In the genomic region with DNA sequence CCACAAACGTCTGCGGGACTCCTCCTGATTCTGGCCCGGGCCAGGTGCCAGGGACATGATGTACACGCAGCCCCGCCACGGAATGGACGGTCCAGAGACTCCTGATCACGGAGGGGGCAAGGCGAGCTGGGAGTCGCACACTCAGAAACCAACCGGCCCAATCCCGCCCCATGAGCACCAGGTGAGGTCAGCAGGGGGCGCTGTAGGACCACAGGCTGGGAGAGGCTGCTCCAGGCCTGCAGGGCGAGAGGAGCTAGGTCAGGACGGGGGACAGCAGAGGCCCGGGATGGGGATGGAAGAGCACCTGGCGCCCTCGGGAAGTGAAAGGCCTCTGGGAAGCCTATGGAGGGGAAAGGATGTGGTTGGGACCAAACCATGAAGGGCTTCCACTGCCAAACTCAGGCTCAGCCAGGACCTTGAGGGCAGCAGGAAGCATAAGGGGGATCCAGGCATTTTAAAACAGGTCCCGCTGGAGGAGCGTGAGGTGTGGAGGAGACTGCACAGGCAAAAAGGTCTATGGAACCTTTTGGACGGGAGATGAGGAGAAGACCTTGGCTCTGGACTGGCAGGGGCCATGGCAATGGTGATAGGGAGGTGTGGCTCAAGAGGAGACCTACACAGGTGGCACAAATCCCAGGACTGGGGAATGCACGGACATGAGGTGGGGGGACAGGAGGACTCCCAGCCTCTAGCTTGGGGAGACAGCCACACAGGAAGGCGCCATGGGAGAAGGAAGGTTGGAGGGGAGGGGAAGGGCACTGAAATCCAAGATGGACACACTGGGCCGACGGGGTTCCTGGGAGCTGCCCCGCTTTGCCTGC, we compare ENCODE assay signal across 8 cellular contexts.
DNase-seq lines count a peak whose midpoint lies in the region; ATAC-seq, FAIRE-seq and TF ChIP-seq lines count a peak whose summit lies in the region.

No MANE protein-coding gene starts in this region.

- H3K4me3 ChIP-seq in A549 (no peak overlapping the region), dorsolateral prefrontal cortex (no peak overlapping the region)

- peak; percentile 99 for FAIRE-seq in A549 (lab: Jason Lieb, UNC)

- H3K4me2 ChIP-seq in A549: no peak overlapping the region

- peak; percentile 74 to 78 for DNase-seq in A549 (ENCODE audit: low read depth in 1 of 2, low spot score in 1 of 2)
- DNase-seq in NCI-H510A (lab: John Stamatoyannopoulos, UW): peak; percentile 59
- peak; percentile 69 to 70 for DNase-seq in activated CD4-positive, alpha-beta T cell treated with anti-CD3 and anti-CD28 coated beads, Interleukin-2, amount 50 U/mL, for 24 hours (ENCODE audit: low read depth in 1 of 2, low spot score in 1 of 2)
- DNase-seq in dorsolateral prefrontal cortex: peak; percentile 70 to 86 (median 74)
- DNase-seq in medulla oblongata (ENCODE audit: extremely low spot score): peak; percentile 74
- DNase-seq in stimulated activated CD8-positive, alpha-beta memory T cell treated with anti-CD3 and anti-CD28 coated beads, Interleukin-15, amount 100 ng/mL, for 48 hours (ENCODE audit: low read depth in 2 of 2): peak; percentile 28 to 54

- peak; percentile 95 to 97 for TF ChIP-seq RAD21 in A549 (conservative IDR thresholded peaks at IDR 0.05 in 1 of 2, IDR thresholded peaks at IDR 0.05 in 1 of 2)

- H3K27me3 ChIP-seq in dorsolateral prefrontal cortex: peaks cover 0 to 70% (median 7%) of the 10 kb centered on the region in 45 donors

- TF ChIP-seq POLR2A in A549 (IDR thresholded peaks at IDR 0.05; ENCODE audit: low read length) (no peak), GM18505 (IDR thresholded peaks at IDR 0.05; ENCODE audit: borderline replicate concordance, extremely low read depth, insufficient read depth, insufficient read length) (no peak)

- POLR2A ChIA-PET in A549 (lab: Yijun Ruan, JAX): interaction anchor here (1.6 to 1.7 kb wide), 2 partner anchors 210 to 310 kb away, joined by 7 to 9 read pairs; a partner anchor contains a TSS

- ATAC-seq in A549 (peak; percentile 93 to 97), GM18505 (IDR thresholded peaks at IDR 0.05; ENCODE audit: unreplicated experiment) (peak; percentile 90), HG03095 (IDR thresholded peaks at IDR 0.05; ENCODE audit: unreplicated experiment) (peak; percentile 74)

- intact Hi-C loops in dorsolateral prefrontal cortex (cut with DNase I): loop anchor here (2.0 to 10.0 kb wide), 3 partner anchors 230 to 310 kb away; no protein-coding TSS in a partner anchor

- CTCF ChIA-PET in A549 (lab: Yijun Ruan, JAX): interaction anchor here (0.6 to 12.6 kb wide), 51 partner anchors 9 to 906 kb away, joined by 3 to 223 read pairs (median 4); a partner anchor contains a TSS

- H3K9me3 ChIP-seq in A549: no peaks in the 10 kb centered on the region

- TF ChIP-seq EP300 in A549 (IDR thresholded peaks at IDR 0.05): no peak

- 34% methylated on average over 21 of the region's 26 CpGs for WGBS in A549 (ENCODE audit: missing lambda C conversion rate)

- TF ChIP-seq CTCF in A549 (IDR thresholded peaks at IDR 0.05) (peak; percentile 74), dorsolateral prefrontal cortex (IDR thresholded peaks at IDR 0.05 in 54 of 56, conservative IDR thresholded peaks at IDR 0.05 in 2 of 56; ENCODE audit: low read depth in 1 of 56, partially characterized antibody in 56 of 56) (peak; percentile 42 to 87 (median 74))

- H3K4me1 ChIP-seq in A549: peaks cover 13% of the 10 kb centered on the region; the same call in 1 of the 3 replicates

- H3K27ac ChIP-seq in A549 (peak overlapping the region; percentile 51 to 80), dorsolateral prefrontal cortex (peak overlapping the region in 3 of 59 donors; percentile 8 to 36 (median 11))

TF ChIP-seq in A549, 52 proteins besides CTCF, POLR2A, EP300 and RAD21:
- TF ChIP-seq CHD2 (IDR thresholded peaks at IDR 0.05; ENCODE audit: low read length, partially characterized antibody) (no peak), RARB (CRISPR knock-in tag; IDR thresholded peaks at IDR 0.05) (no peak), JUNB (IDR thresholded peaks at IDR 0.05) (no peak), TP53 (CRISPR knock-in tag; IDR thresholded peaks at IDR 0.05) (no peak), HEYL (CRISPR knock-in tag; IDR thresholded peaks at IDR 0.05) (no peak), KDM1A (IDR thresholded peaks at IDR 0.05; ENCODE audit: low read depth) (no peak), SMC3 (IDR thresholded peaks at IDR 0.05) (peak; percentile 89), HOXA7 (CRISPR knock-in tag; IDR thresholded peaks at IDR 0.05) (no peak)
